Comparison of ENCODE assay signal across 14 cellular contexts in genomic region chr16:87829123-87829980, GRCh38. TPM values are rescaled to one million over a fixed set of nuclear protein-coding genes. Genes with fewer than 3 reads are reported as not detected.
DNase-seq lines count a peak whose midpoint lies in the region; ATAC-seq lines count a peak whose summit lies in the region.
"Had no signal": no experiment of that assay in that cellular context is flagged by ENCODE, and none has a peak within 500 bp of the region (broad histone marks: within the 10 kb centered on the region; RNA-seq: fewer than 3 reads in every experiment).

No MANE protein-coding gene starts in this region.

- peak overlapping the region; percentile 71 for H3K27ac Mint-ChIP-seq in central memory CD8-positive, alpha-beta T cell (ENCODE audit: low read depth)
- H3K27ac Mint-ChIP-seq in stimulated activated naive CD8-positive, alpha-beta T cell treated with anti-CD3 and anti-CD28 coated beads, Interleukin-15, Interleukin-2, amounts not matched to agents 100 ng/mL and 50 ng/mL, for 24 hours: peak overlapping the region; percentile 58
- no peak overlapping the region for H3K27ac Mint-ChIP-seq in activated T-helper 2 cell treated with anti-CD3 and anti-CD28 coated beads, Interferon-gamma antibody, Interleukin-2, Interleukin-4, amounts not matched to agents 10 μg/mL and 5 μg/mL and 100 μg/mL, durations not matched to agents 14 hours and 24 hours and 36 hours
- H3K27ac Mint-ChIP-seq: dendritic cell treated with granulocyte-macrophage colony-stimulating factor and Interleukin-4, amounts not matched to agents 40 ng/mL and 50 ng/mL, for 4 days had no signal

- H3K4me1 Mint-ChIP-seq in central memory CD8-positive, alpha-beta T cell: no peaks in the 10 kb centered on the region
- peaks cover 10% of the 10 kb centered on the region for H3K4me1 Mint-ChIP-seq in stimulated activated naive CD8-positive, alpha-beta T cell treated with anti-CD3 and anti-CD28 coated beads, Interleukin-15, Interleukin-2, amounts not matched to agents 100 ng/mL and 50 ng/mL, for 24 hours (ENCODE audit: low read depth)
- no peaks in the 10 kb centered on the region for H3K4me1 Mint-ChIP-seq in activated T-helper 2 cell treated with anti-CD3 and anti-CD28 coated beads, Interferon-gamma antibody, Interleukin-2, Interleukin-4, amounts not matched to agents 10 μg/mL and 5 μg/mL and 100 μg/mL, durations not matched to agents 14 hours and 24 hours and 36 hours (ENCODE audit: low read depth)
- H3K4me1 Mint-ChIP-seq: CD4-positive, alpha-beta memory T cell had no signal

- ATAC-seq in central memory CD8-positive, alpha-beta T cell (replicated peaks; ENCODE audit: extremely low read depth, poor library complexity, severe bottlenecking): no peak
- ATAC-seq in GM21737 (IDR thresholded peaks at IDR 0.05; ENCODE audit: unreplicated experiment): no peak
- ATAC-seq: left cardiac atrium had no signal

- no peaks in the 10 kb centered on the region for H3K27me3 Mint-ChIP-seq in central memory CD8-positive, alpha-beta T cell
- no peaks in the 10 kb centered on the region for H3K27me3 Mint-ChIP-seq in stimulated activated naive CD8-positive, alpha-beta T cell treated with anti-CD3 and anti-CD28 coated beads, Interleukin-15, Interleukin-2, amounts not matched to agents 100 ng/mL and 50 ng/mL, for 24 hours
- H3K27me3 Mint-ChIP-seq in activated T-helper 2 cell treated with anti-CD3 and anti-CD28 coated beads, Interferon-gamma antibody, Interleukin-2, Interleukin-4, amounts not matched to agents 10 μg/mL and 5 μg/mL and 100 μg/mL, durations not matched to agents 14 hours and 24 hours and 36 hours (ENCODE audit: low read depth): no peaks in the 10 kb centered on the region
- H3K27me3 Mint-ChIP-seq: CD4-positive, alpha-beta memory T cell had no signal

- H3K4me3 Mint-ChIP-seq in central memory CD8-positive, alpha-beta T cell: no peak overlapping the region
- peak overlapping the region; percentile 22 for H3K4me3 Mint-ChIP-seq in stimulated activated naive CD8-positive, alpha-beta T cell treated with anti-CD3 and anti-CD28 coated beads, Interleukin-15, Interleukin-2, amounts not matched to agents 100 ng/mL and 50 ng/mL, for 24 hours
- no peak overlapping the region for H3K4me3 Mint-ChIP-seq in activated T-helper 2 cell treated with anti-CD3 and anti-CD28 coated beads, Interferon-gamma antibody, Interleukin-2, Interleukin-4, amounts not matched to agents 10 μg/mL and 5 μg/mL and 100 μg/mL, durations not matched to agents 14 hours and 24 hours and 36 hours (ENCODE audit: low read depth)
- H3K4me3 Mint-ChIP-seq: dendritic cell treated with granulocyte-macrophage colony-stimulating factor and Interleukin-4, amounts not matched to agents 40 ng/mL and 50 ng/mL, for 4 days had no signal

- H3K9me3 Mint-ChIP-seq in central memory CD8-positive, alpha-beta T cell: no peaks in the 10 kb centered on the region
- no peaks in the 10 kb centered on the region for H3K9me3 Mint-ChIP-seq in stimulated activated naive CD8-positive, alpha-beta T cell treated with anti-CD3 and anti-CD28 coated beads, Interleukin-15, Interleukin-2, amounts not matched to agents 100 ng/mL and 50 ng/mL, for 24 hours
- no peaks in the 10 kb centered on the region for H3K9me3 Mint-ChIP-seq in activated T-helper 2 cell treated with anti-CD3 and anti-CD28 coated beads, Interferon-gamma antibody, Interleukin-2, Interleukin-4, amounts not matched to agents 10 μg/mL and 5 μg/mL and 100 μg/mL, durations not matched to agents 14 hours and 24 hours and 36 hours
- H3K9me3 Mint-ChIP-seq: CD4-positive, alpha-beta memory T cell; dendritic cell treated with granulocyte-macrophage colony-stimulating factor and Interleukin-4, amounts not matched to agents 40 ng/mL and 50 ng/mL, for 4 days had no signal

- peak; percentile 45 for DNase-seq in stimulated activated CD4-positive, alpha-beta T cell treated with anti-CD3 and anti-CD28 coated beads, Interleukin-15, amount 100 ng/mL, for 24 hours
- no peak for DNase-seq in stimulated activated CD4-positive, alpha-beta T cell treated with anti-CD3 and anti-CD28 coated beads, Interleukin-2, amount 100 ng/mL, for 48 hours
- DNase-seq in NCI-H82 (lab: John Stamatoyannopoulos, UW): peak; percentile 73
- no peak for DNase-seq in central memory CD8-positive, alpha-beta T cell (ENCODE audit: low spot score in 2 of 2)
- no peak for DNase-seq in activated T-helper 2 cell treated with anti-CD3 and anti-CD28 coated beads, Interferon-gamma antibody, Interleukin-2, Interleukin-4, amounts not matched to agents 10 μg/mL and 5 μg/mL and 100 μg/mL, durations not matched to agents 14 hours and 24 hours and 36 hours (ENCODE audit: low spot score)
- DNase-seq in CD1c-positive myeloid dendritic cell (ENCODE audit: extremely low spot score): no peak
- DNase-seq: amniotic stem cell, gastrocnemius medialis, left cardiac atrium, NCI-H2081 treated with DMSO at 0.1 percent for 48 hours had no signal

- peaks cover 47% of the 10 kb centered on the region for H3K36me3 Mint-ChIP-seq in central memory CD8-positive, alpha-beta T cell (ENCODE audit: insufficient read depth)
- H3K36me3 Mint-ChIP-seq in stimulated activated naive CD8-positive, alpha-beta T cell treated with anti-CD3 and anti-CD28 coated beads, Interleukin-15, Interleukin-2, amounts not matched to agents 100 ng/mL and 50 ng/mL, for 24 hours (ENCODE audit: low read depth): peaks cover 39% of the 10 kb centered on the region
- H3K36me3 Mint-ChIP-seq in activated T-helper 2 cell treated with anti-CD3 and anti-CD28 coated beads, Interferon-gamma antibody, Interleukin-2, Interleukin-4, amounts not matched to agents 10 μg/mL and 5 μg/mL and 100 μg/mL, durations not matched to agents 14 hours and 24 hours and 36 hours (ENCODE audit: low read depth): peaks cover 40% of the 10 kb centered on the region

- intact Hi-C loops in activated T-helper 2 cell treated with anti-CD3 and anti-CD28 coated beads, Interferon-gamma antibody, Interleukin-2, Interleukin-4, amounts not matched to agents 10 μg/mL and 5 μg/mL and 100 μg/mL, durations not matched to agents 14 hours and 24 hours and 36 hours (cut with micrococcal nuclease): loop anchor here (5.0 kb wide), 1 partner anchor 52 kb away; no protein-coding TSS in a partner anchor

RNA-seq across cellular contexts. Expression of gene SLC7A5, which starts 40.0 kb away (rescaled TPM):
- 271 TPM in 2 replicates for total RNA-seq in activated T-helper 2 cell treated with anti-CD3 and anti-CD28 coated beads, Interferon-gamma antibody, Interleukin-2, Interleukin-4, amounts not matched to agents 10 μg/mL and 5 μg/mL and 100 μg/mL, durations not matched to agents 14 hours and 24 hours and 36 hours

Comparison
In these comparisons a context has a peak if more than half of its experiments do, and no peak if none do; other contexts are left out.
1. DNase-seq: peak in stimulated activated CD4-positive, alpha-beta T cell treated with anti-CD3 and anti-CD28 coated beads, Interleukin-15, amount 100 ng/mL, for 24 hours (single experiment) and NCI-H82 (single experiment); none in stimulated activated CD4-positive, alpha-beta T cell treated with anti-CD3 and anti-CD28 coated beads, Interleukin-2, amount 100 ng/mL, for 48 hours (0 of 2), central memory CD8-positive, alpha-beta T cell (0 of 2), activated T-helper 2 cell treated with anti-CD3 and anti-CD28 coated beads, Interferon-gamma antibody, Interleukin-2, Interleukin-4, amounts not matched to agents 10 μg/mL and 5 μg/mL and 100 μg/mL, durations not matched to agents 14 hours and 24 hours and 36 hours (single experiment) and CD1c-positive myeloid dendritic cell (single experiment).